27 cellular contexts compared by ENCODE assay signal in the genomic region with DNA sequence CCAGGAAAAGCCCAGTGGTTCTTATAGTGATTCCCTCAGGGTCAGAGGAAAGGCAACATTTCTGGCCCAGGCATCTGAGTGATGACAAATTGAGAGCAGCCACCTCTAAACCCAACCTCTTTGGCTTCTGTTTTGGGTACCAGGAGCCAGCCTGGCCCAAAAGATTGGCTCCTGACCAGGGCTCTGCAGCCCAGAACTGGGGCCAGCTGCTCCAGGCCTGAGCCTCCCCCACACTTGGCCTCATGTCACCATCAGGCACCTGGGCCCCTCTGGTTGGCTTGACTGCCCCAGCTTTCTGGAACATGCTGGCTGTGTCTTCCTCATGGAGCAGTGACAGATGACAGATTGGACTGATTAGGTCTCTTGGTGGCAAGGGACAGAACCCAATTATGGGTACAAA. TPM values are rescaled to one million over a fixed set of nuclear protein-coding genes. Genes with fewer than 3 reads are reported as not detected.
"Had no signal": no experiment of that assay in that cellular context is flagged by ENCODE, and none has a peak within 500 bp of the region (broad histone marks: within the 10 kb centered on the region; RNA-seq: fewer than 3 reads in every experiment).

No MANE protein-coding gene starts in this region.

- H3K4me1 ChIP-seq: sigmoid colon, upper lobe of left lung, vagina had no signal

- H3K9me3 ChIP-seq: neutrophil, sigmoid colon, upper lobe of left lung, vagina had no signal

- H3K36me3 ChIP-seq: neutrophil, sigmoid colon, upper lobe of left lung, vagina had no signal

- H3K27ac ChIP-seq: neutrophil, sigmoid colon, upper lobe of left lung, vagina had no signal

- H3K4me3 ChIP-seq: lung, sigmoid colon, upper lobe of left lung, vagina had no signal

- ATAC-seq: activated CD4-positive, alpha-beta T cell treated with anti-CD3 and anti-CD28 coated beads for 36 hours; left lobe of liver; stimulated activated memory B cell treated with anti-CD40 and anti-IgM and Interleukin-4, amounts not matched to agents 10 μg/mL and 1 μg/mL and 100 μg/mL, for 72 hours; stimulated activated naive CD8-positive, alpha-beta T cell treated with anti-CD3 and anti-CD28 coated beads, Interleukin-15, amount 100 ng/mL, for 72 hours had no signal

- DNase-seq: activated CD4-positive, alpha-beta T cell treated with anti-CD3 and anti-CD28 coated beads for 36 hours; activated CD4-positive, alpha-beta T cell treated with anti-CD3 and anti-CD28 coated beads, Interleukin-2, amount 50 U/mL, for 4 hours; activated CD4-positive, CD25-positive, alpha-beta regulatory T cell; activated effector memory CD4-positive, alpha-beta T cell treated with Interleukin-2 at 50 U/mL for 16 hours; activated naive CD4-positive, alpha-beta T cell treated with Interleukin-2 at 50 U/mL for 16 hours; naive B cell; nephron progenitor cell; sigmoid colon; small intestine; stimulated activated CD4-positive, alpha-beta T cell treated with anti-CD3 and anti-CD28 coated beads, Interleukin-4, amount 100 ng/mL, for 24 hours; stimulated activated naive CD8-positive, alpha-beta T cell treated with anti-CD3 and anti-CD28 coated beads, Interleukin-15, amount 100 ng/mL, for 72 hours; upper lobe of left lung had no signal

- H3K27me3 ChIP-seq: upper lobe of left lung, vagina had no signal

RNA-seq across cellular contexts. Expression of gene HCN4, which starts 26.0 kb away (rescaled TPM):
- total RNA-seq: activated CD4-positive, alpha-beta T cell treated with anti-CD3 and anti-CD28 coated beads for 36 hours; bronchial epithelial cell; endothelial cell of umbilical vein; fibroblast of lung; fibroblast of villous mesenchyme; left lobe of liver; osteocyte; sigmoid colon had no signal
- polyA plus RNA-seq: esophagus, fibroblast of lung had no signal

RNA-seq across cellular contexts. Expression of gene REC114, which starts 48.2 kb away (rescaled TPM):
- total RNA-seq: activated CD4-positive, alpha-beta T cell treated with anti-CD3 and anti-CD28 coated beads for 36 hours; bronchial epithelial cell; endothelial cell of umbilical vein; fibroblast of lung; fibroblast of villous mesenchyme; kidney epithelial cell; left lobe of liver; lung; osteocyte; progenitor cell of endocrine pancreas; renal cortical epithelial cell; sigmoid colon; upper lobe of left lung; vagina had no signal
- polyA plus RNA-seq: adipose tissue, endothelial cell of umbilical vein, esophagus, fibroblast of lung, sigmoid colon, small intestine had no signal
